ENCODE assay signal across 11 cellular contexts in genomic region chr21:14687277-14687642, GRCh38.
A peak's percentile ranks its signal among the peaks of the same experiment; 100 is the strongest.
DNase-seq lines count a peak whose midpoint lies in the region; ATAC-seq and TF ChIP-seq lines count a peak whose summit lies in the region.
"Had no signal": no experiment of that assay in that cellular context is flagged by ENCODE, and none has a peak within 500 bp of the region (broad histone marks: within the 10 kb centered on the region; RNA-seq: fewer than 3 reads in every experiment).

No MANE protein-coding gene starts in this region.

- H3K27me3 ChIP-seq in testis (no peaks in the 10 kb centered on the region), foreskin keratinocyte (no peaks in the 10 kb centered on the region)

- intact Hi-C loops in testis (cut with DNase I; ENCODE audit: low total_unique reads), result no loop called here

- no peaks in the 10 kb centered on the region for H3K36me3 ChIP-seq in testis (ENCODE audit: low read depth, missing control alignments)

- no peak for TF ChIP-seq CTCF in GM10266 (IDR thresholded peaks at IDR 0.05; ENCODE audit: control insufficient read depth, insufficient read depth, low read depth, missing control alignments)
- no peak for TF ChIP-seq CTCF in testis (IDR thresholded peaks at IDR 0.05)
- TF ChIP-seq CTCF in foreskin keratinocyte (conservative IDR thresholded peaks at IDR 0.05), result no peak

- H3K4me3 ChIP-seq in testis, result no peak overlapping the region

- no peak for TF ChIP-seq POLR2A in testis (IDR thresholded peaks at IDR 0.05)

- ATAC-seq in GM21423 (IDR thresholded peaks at IDR 0.05; ENCODE audit: unreplicated experiment), result peak; percentile 66
- ATAC-seq in HG03442 (IDR thresholded peaks at IDR 0.05; ENCODE audit: unreplicated experiment), result peak; percentile 53
- no peak for ATAC-seq in foreskin keratinocyte

- DNase-seq in GM10266 (ENCODE audit: extremely low spot score) (peak; percentile 10), astrocyte of the hippocampus (ENCODE audit: low read depth, low spot score) (peak; percentile 23), inferior parietal cortex (ENCODE audit: extremely low spot score) (no peak), testis (no peak), NCI-H128 (lab: John Stamatoyannopoulos, UW; ENCODE audit: unreplicated experiment) (no peak), foreskin keratinocyte (no peak)
- DNase-seq: activated effector memory CD4-positive, alpha-beta T cell treated with Interleukin-2 at 50 U/mL for 16 hours; NCI-H526; stimulated activated CD4-positive, alpha-beta T cell treated with anti-CD3 and anti-CD28 coated beads, Interleukin-2, amount 100 ng/mL, for 48 hours had no signal

- H3K9me3 ChIP-seq in testis, result no peaks in the 10 kb centered on the region

- H3K4me1 ChIP-seq in testis, result no peaks in the 10 kb centered on the region
- no peaks in the 10 kb centered on the region for H3K4me1 ChIP-seq in foreskin keratinocyte

- H3K27ac ChIP-seq in testis (no peak overlapping the region), foreskin keratinocyte (no peak overlapping the region)

Comparison
In these comparisons a context has a peak if more than half of its experiments do, and no peak if none do; other contexts are left out.
1. DNase-seq: peak in GM10266 (single experiment) and astrocyte of the hippocampus (single experiment); none in inferior parietal cortex (single experiment), testis (single experiment), NCI-H128 (single experiment) and foreskin keratinocyte (0 of 2).